In the genomic region with DNA sequence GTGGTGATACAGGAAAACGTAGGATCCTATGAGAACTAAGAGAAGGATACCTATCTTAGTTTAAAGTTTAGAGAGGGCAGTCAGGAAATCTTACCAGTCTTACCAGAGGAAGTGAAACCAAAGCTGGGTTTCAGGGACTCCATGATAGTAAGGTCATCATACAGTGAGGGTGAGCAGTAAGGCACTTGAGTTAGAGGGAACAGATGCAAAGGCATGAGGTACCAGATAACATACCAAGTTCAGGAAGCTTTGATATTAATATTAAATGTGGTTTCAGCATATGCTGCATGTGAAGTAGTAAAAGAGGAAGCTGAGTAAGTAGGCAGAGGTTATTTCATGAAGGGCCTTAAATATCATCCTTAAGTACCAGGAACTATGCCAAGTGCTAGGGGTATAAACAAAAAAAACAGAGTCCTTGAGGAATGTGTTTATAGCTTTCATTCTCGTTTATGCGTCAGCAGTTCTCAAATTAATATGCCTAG, we compare ENCODE assay signal across 8 cellular contexts. TPM values are rescaled to one million over a fixed set of nuclear protein-coding genes. Genes with fewer than 3 reads are reported as not detected.
DNase-seq lines count a peak whose midpoint lies in the region; ATAC-seq and TF ChIP-seq lines count a peak whose summit lies in the region.

No MANE protein-coding gene starts in this region.

- no peaks in the 10 kb centered on the region for H3K27me3 ChIP-seq in tibial nerve

- no peak for TF ChIP-seq POLR2A in tibial nerve (IDR thresholded peaks at IDR 0.05)

- peak in 1 of 2 donors; percentile 16 for TF ChIP-seq EP300 in tibial nerve (IDR thresholded peaks at IDR 0.05)

- H3K4me1 ChIP-seq in tibial nerve, result peaks cover 0 to under 1% (median under 1%) of the 10 kb centered on the region in 4 donors

- no peaks in the 10 kb centered on the region for H3K27me3 Mint-ChIP-seq in stimulated activated memory B cell treated with anti-CD40 and anti-IgM and Interleukin-4, amounts not matched to agents 10 μg/mL and 1 μg/mL and 100 μg/mL, for 72 hours

- H3K36me3 Mint-ChIP-seq in stimulated activated memory B cell treated with anti-CD40 and anti-IgM and Interleukin-4, amounts not matched to agents 10 μg/mL and 1 μg/mL and 100 μg/mL, for 72 hours, result peaks cover 11% of the 10 kb centered on the region

- peak; percentile 99 for ATAC-seq in HG03095 (IDR thresholded peaks at IDR 0.05; ENCODE audit: unreplicated experiment)
- ATAC-seq in stimulated activated memory B cell treated with anti-CD40 and anti-IgM and Interleukin-4, amounts not matched to agents 10 μg/mL and 1 μg/mL and 100 μg/mL, for 72 hours, result peak; percentile 100

- peaks cover 44% of the 10 kb centered on the region for H3K4me1 Mint-ChIP-seq in stimulated activated memory B cell treated with anti-CD40 and anti-IgM and Interleukin-4, amounts not matched to agents 10 μg/mL and 1 μg/mL and 100 μg/mL, for 72 hours

- H3K9me3 ChIP-seq in tibial nerve, result no peaks in the 10 kb centered on the region

- peak overlapping the region in 1 of 4 donors; percentile 56 for H3K27ac ChIP-seq in tibial nerve

- no peak for TF ChIP-seq CTCF in tibial nerve (IDR thresholded peaks at IDR 0.05)

- H3K27ac Mint-ChIP-seq in stimulated activated memory B cell treated with anti-CD40 and anti-IgM and Interleukin-4, amounts not matched to agents 10 μg/mL and 1 μg/mL and 100 μg/mL, for 72 hours, result peak overlapping the region; percentile 84

- H3K36me3 ChIP-seq in tibial nerve, result peaks cover 0 to 10% (median 0%) of the 10 kb centered on the region in 3 donors

- peak overlapping the region; percentile 61 for H3K4me3 Mint-ChIP-seq in stimulated activated memory B cell treated with anti-CD40 and anti-IgM and Interleukin-4, amounts not matched to agents 10 μg/mL and 1 μg/mL and 100 μg/mL, for 72 hours

- 62 to 80% methylated on average over 3 of the region's 3 CpGs for WGBS in tibial nerve, 2 donors

- no peak overlapping the region for H3K4me3 ChIP-seq in tibial nerve

- peaks cover 4% of the 10 kb centered on the region for H3K9me3 Mint-ChIP-seq in stimulated activated memory B cell treated with anti-CD40 and anti-IgM and Interleukin-4, amounts not matched to agents 10 μg/mL and 1 μg/mL and 100 μg/mL, for 72 hours

- DNase-seq in AML-193 (lab: John Stamatoyannopoulos, UW) (peak; percentile 75), GM19238 (ENCODE audit: insufficient read length, low spot score) (peak; percentile 49), SKM-1 treated with dmso at 0.1 percent for 144 hours (lab: John Stamatoyannopoulos, UW; ENCODE audit: unreplicated experiment) (peak; percentile 69), tibial nerve (ENCODE audit: low spot score in 2 of 2) (no peak), DMS53 treated with DMSO at 0.1 percent for 48 hours (lab: John Stamatoyannopoulos, UW; ENCODE audit: unreplicated experiment) (no peak)
- no peak for DNase-seq in stimulated activated CD4-positive, alpha-beta T cell treated with anti-CD3 and anti-CD28 coated beads, Interleukin-2, amount 100 ng/mL, for 24 hours

RNA-seq across cellular contexts. Expression of a gene that starts 16.9 kb away (rescaled TPM):
- total RNA-seq in tibial nerve, result 10 to 100 TPM in 1 of 4 donors, 1 to 10 TPM in 3; 3.9 to 14.2 (median 7.7) TPM

Comparison
In these comparisons a context has a peak if more than half of its experiments do, and no peak if none do; other contexts are left out.
1. DNase-seq: peak in AML-193 (2 of 2), GM19238 (single experiment) and SKM-1 treated with dmso at 0.1 percent for 144 hours (single experiment); none in tibial nerve (0 of 2), stimulated activated CD4-positive, alpha-beta T cell treated with anti-CD3 and anti-CD28 coated beads, Interleukin-2, amount 100 ng/mL, for 24 hours (0 of 2) and DMS53 treated with DMSO at 0.1 percent for 48 hours (single experiment).